ENCODE assay signal across 23 cellular contexts in the genomic region with DNA sequence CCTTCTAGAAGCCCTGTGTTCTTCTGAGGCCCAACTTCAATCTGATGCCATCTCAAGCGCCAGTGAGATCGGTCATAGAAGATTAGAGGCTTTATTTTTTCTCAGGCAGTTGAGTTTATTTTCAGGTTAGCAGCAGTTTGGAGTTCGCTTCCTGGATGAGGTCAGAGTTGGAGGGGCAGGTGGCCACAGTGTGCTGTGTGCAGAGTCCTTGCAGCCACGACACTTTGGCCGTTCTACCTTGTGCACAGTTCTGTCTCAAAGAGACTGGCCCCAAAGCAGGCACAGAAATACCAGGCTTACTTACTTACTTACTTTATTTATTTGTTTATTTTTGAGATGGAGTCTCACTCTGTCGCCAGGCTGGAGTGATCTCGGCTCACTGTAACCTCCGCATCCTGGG. TPM values are rescaled to one million over a fixed set of nuclear protein-coding genes. Genes with fewer than 3 reads are reported as not detected.
DNase-seq lines count a peak whose midpoint lies in the region; ATAC-seq, FAIRE-seq and TF ChIP-seq lines count a peak whose summit lies in the region.
"Had no signal": no experiment of that assay in that cellular context is flagged by ENCODE, and none has a peak within 500 bp of the region (broad histone marks: within the 10 kb centered on the region; RNA-seq: fewer than 3 reads in every experiment).

No MANE protein-coding gene starts in this region.

- TF ChIP-seq POLR2A in K562 (conservative IDR thresholded peaks at IDR 0.05) (no peak), right lobe of liver (IDR thresholded peaks at IDR 0.05) (no peak)

- H3K36me3 Mint-ChIP-seq in activated CD8-positive, alpha-beta T cell treated with anti-CD3 and anti-CD28 coated beads, Interleukin-2, amount 10 ng/mL, durations not matched to agents 7 days and 5 days (ENCODE audit: low read depth) = no peaks in the 10 kb centered on the region
- H3K36me3 Mint-ChIP-seq in activated CD8-positive, alpha-beta T cell treated with anti-CD3 and anti-CD28 coated beads for 36 hours (ENCODE audit: low read depth) = no peaks in the 10 kb centered on the region
- H3K36me3 Mint-ChIP-seq: CD4-positive, CD25-positive, alpha-beta regulatory T cell; CD8-positive, alpha-beta memory T cell had no signal

- POLR2A ChIA-PET in activated CD8-positive, alpha-beta T cell treated with anti-CD3 and anti-CD28 coated beads, Interleukin-2, amount 10 ng/mL, durations not matched to agents 7 days and 5 days (lab: Charles Lee) = no interaction called here
- POLR2A ChIA-PET in activated CD8-positive, alpha-beta T cell treated with anti-CD3 and anti-CD28 coated beads for 36 hours (lab: Charles Lee) = no interaction called here
- POLR2A ChIA-PET in K562 (lab: Yijun Ruan, JAX) = interaction anchor here (0.6 kb wide), 1 partner anchor 465 kb away, joined by 3 read pairs; no protein-coding TSS in a partner anchor

- in situ Hi-C loops in K562 (cut with MboI) = no loop called here

- FAIRE-seq in K562 (lab: Jason Lieb, UNC) = no peak
- FAIRE-seq: GM12892, GM18507 had no signal

- TF ChIP-seq EP300 in K562 (IDR thresholded peaks at IDR 0.05; ENCODE audit: low read length) = no peak

- 74% methylated on average over 8 of the region's 8 CpGs for WGBS in K562 (ENCODE audit: insufficient coverage, low coverage, missing lambda C conversion rate)
- WGBS in right lobe of liver (ENCODE audit: insufficient coverage, low coverage, low lambda C conversion rate, missing lambda C conversion rate) = 47% methylated on average over 6 of the region's 8 CpGs

- no peak overlapping the region; a peak in 1 of 4 replicates for H3K9ac ChIP-seq in K562 (ENCODE audit: insufficient read depth in 1 of 2, low read depth in 2 of 2, low read length in 2 of 2)

- peak overlapping the region; percentile 61 for H3K27ac Mint-ChIP-seq in activated CD8-positive, alpha-beta T cell treated with anti-CD3 and anti-CD28 coated beads, Interleukin-2, amount 10 ng/mL, durations not matched to agents 7 days and 5 days
- H3K27ac Mint-ChIP-seq in activated CD8-positive, alpha-beta T cell treated with anti-CD3 and anti-CD28 coated beads for 36 hours = no peak overlapping the region

- H3K4me1 ChIP-seq in K562 (replicated peaks in 1 of 2; ENCODE audit: control insufficient read depth in 2 of 2, insufficient read depth in 2 of 2, low read length in 2 of 2) = peaks cover 12 to 16% of the 10 kb centered on the region in 2 experiments; a peak in 4 of 5 replicates
- H3K4me1 ChIP-seq in right lobe of liver = peaks cover 0 to 13% (median 4%) of the 10 kb centered on the region in 4 donors
- H3K4me1 ChIP-seq: HAP-1 had no signal

- TF ChIP-seq CTCF in activated CD8-positive, alpha-beta T cell treated with anti-CD3 and anti-CD28 coated beads for 36 hours (IDR thresholded peaks at IDR 0.05) = no peak
- TF ChIP-seq CTCF in K562 (IDR thresholded peaks at IDR 0.05 in 2 of 3, conservative IDR thresholded peaks at IDR 0.05 in 1 of 3; ENCODE audit: insufficient read depth in 2 of 3, low read depth in 1 of 3, low read length in 3 of 3) (no peak), right lobe of liver (IDR thresholded peaks at IDR 0.05) (no peak)

- intact Hi-C loops in activated CD8-positive, alpha-beta T cell treated with anti-CD3 and anti-CD28 coated beads for 36 hours (cut with micrococcal nuclease) = no loop called here
- intact Hi-C loops in K562 (cut with micrococcal nuclease) = no loop called here
- intact Hi-C loops in right lobe of liver (cut with DNase I) = no loop called here

- H3K9me1 ChIP-seq in K562 (ENCODE audit: control insufficient read depth, insufficient read depth, low read length) = no peaks in the 10 kb centered on the region

- no peaks in the 10 kb centered on the region for H4K20me1 ChIP-seq in K562 (replicated peaks; ENCODE audit: control insufficient read depth, insufficient read depth, low read length)

- no peak for DNase-seq in activated CD8-positive, alpha-beta T cell treated with anti-CD3 and anti-CD28 coated beads, Interleukin-2, amount 10 ng/mL, durations not matched to agents 7 days and 5 days
- no peak for DNase-seq in activated CD8-positive, alpha-beta T cell treated with anti-CD3 and anti-CD28 coated beads for 36 hours
- DNase-seq in K562 (ENCODE audit: extremely low read depth in 1 of 4, low spot score in 3 of 4) (peak in 1 of 4 experiments; percentile 25), right lobe of liver (peak in 2 of 3 donors; percentile 51 to 57)
- DNase-seq in activated CD4-positive, alpha-beta T cell treated with anti-CD3 and anti-CD28 coated beads for 48 hours = no peak
- DNase-seq: 8988T; C1 segment of cervical spinal cord; CD4-positive, CD25-positive, alpha-beta regulatory T cell; CD8-positive, alpha-beta memory T cell; COR-L47; DMS 273 treated with DMSO at 0.1 percent for 48 hours; DMS79; GDM1 had no signal

- CTCF ChIA-PET in activated CD8-positive, alpha-beta T cell treated with anti-CD3 and anti-CD28 coated beads, Interleukin-2, amount 10 ng/mL, durations not matched to agents 7 days and 5 days (lab: Charles Lee) = no interaction called here
- CTCF ChIA-PET in activated CD8-positive, alpha-beta T cell treated with anti-CD3 and anti-CD28 coated beads for 36 hours (lab: Charles Lee) = no interaction called here
- CTCF ChIA-PET in K562 (lab: Yijun Ruan, JAX; ENCODE audit: low intra/inter-chr PET ratio) = no interaction called here

- no peak overlapping the region for H3K4me3 ChIP-seq in K562
- no peak overlapping the region for H3K4me3 ChIP-seq in right lobe of liver
- H3K4me3 ChIP-seq: HAP-1 had no signal

- TF ChIP-seq RAD21 in K562 (CRISPR knock-in tag; conservative IDR thresholded peaks at IDR 0.05 in 1 of 2, IDR thresholded peaks at IDR 0.05 in 1 of 2) = no peak

- H3K9me3 Mint-ChIP-seq in activated CD8-positive, alpha-beta T cell treated with anti-CD3 and anti-CD28 coated beads, Interleukin-2, amount 10 ng/mL, durations not matched to agents 7 days and 5 days (ENCODE audit: insufficient read depth) = no peaks in the 10 kb centered on the region
- H3K9me3 Mint-ChIP-seq in activated CD8-positive, alpha-beta T cell treated with anti-CD3 and anti-CD28 coated beads for 36 hours = no peaks in the 10 kb centered on the region
- H3K9me3 Mint-ChIP-seq: CD4-positive, CD25-positive, alpha-beta regulatory T cell; CD8-positive, alpha-beta memory T cell had no signal

- no peak overlapping the region for H3K4me2 ChIP-seq in K562 (ENCODE audit: insufficient read depth, low read length)

- no peaks in the 10 kb centered on the region; the same call in 2 of the 3 replicates for H3K36me3 ChIP-seq in K562 (ENCODE audit: control insufficient read depth, insufficient read depth, low read length)
- H3K36me3 ChIP-seq in right lobe of liver = no peaks in the 10 kb centered on the region
- H3K36me3 ChIP-seq: HAP-1 had no signal

- no peaks in the 10 kb centered on the region for H3K27me3 ChIP-seq in K562 (ENCODE audit: control insufficient read depth in 2 of 2, insufficient read depth in 2 of 2, low read length in 2 of 2)
- no peaks in the 10 kb centered on the region for H3K27me3 ChIP-seq in right lobe of liver

- no peak overlapping the region for H2AFZ ChIP-seq in K562 (ENCODE audit: low read depth, low read length)

- H3K4me3 Mint-ChIP-seq in activated CD8-positive, alpha-beta T cell treated with anti-CD3 and anti-CD28 coated beads, Interleukin-2, amount 10 ng/mL, durations not matched to agents 7 days and 5 days = no peak overlapping the region
- H3K4me3 Mint-ChIP-seq in activated CD8-positive, alpha-beta T cell treated with anti-CD3 and anti-CD28 coated beads for 36 hours = no peak overlapping the region
- H3K4me3 Mint-ChIP-seq: CD4-positive, CD25-positive, alpha-beta regulatory T cell; CD8-positive, alpha-beta memory T cell had no signal

- H3K27ac ChIP-seq in K562 (ENCODE audit: extremely low read depth, low read depth, low read length) = no peak overlapping the region
- peak overlapping the region in 2 of 3 donors; percentile 34 to 43 for H3K27ac ChIP-seq in right lobe of liver

- no peaks in the 10 kb centered on the region for H3K79me2 ChIP-seq in K562 (ENCODE audit: control insufficient read depth, insufficient read depth, low read length)

- BruUV-seq in K562 (replicated peaks; lab: Mats Ljungman, UMichigan) = no TSS peak

- no peaks in the 10 kb centered on the region for H3K27me3 Mint-ChIP-seq in activated CD8-positive, alpha-beta T cell treated with anti-CD3 and anti-CD28 coated beads, Interleukin-2, amount 10 ng/mL, durations not matched to agents 7 days and 5 days (ENCODE audit: low read depth)
- no peaks in the 10 kb centered on the region for H3K27me3 Mint-ChIP-seq in activated CD8-positive, alpha-beta T cell treated with anti-CD3 and anti-CD28 coated beads for 36 hours
- H3K27me3 Mint-ChIP-seq: CD4-positive, CD25-positive, alpha-beta regulatory T cell; CD8-positive, alpha-beta memory T cell had no signal

- peaks cover 17% of the 10 kb centered on the region for H3K4me1 Mint-ChIP-seq in activated CD8-positive, alpha-beta T cell treated with anti-CD3 and anti-CD28 coated beads, Interleukin-2, amount 10 ng/mL, durations not matched to agents 7 days and 5 days (ENCODE audit: low read depth)
- peaks cover 2% of the 10 kb centered on the region for H3K4me1 Mint-ChIP-seq in activated CD8-positive, alpha-beta T cell treated with anti-CD3 and anti-CD28 coated beads for 36 hours (ENCODE audit: low read depth)

- ATAC-seq in activated CD8-positive, alpha-beta T cell treated with anti-CD3 and anti-CD28 coated beads, Interleukin-2, amount 10 ng/mL, durations not matched to agents 7 days and 5 days = no peak
- ATAC-seq in activated CD8-positive, alpha-beta T cell treated with anti-CD3 and anti-CD28 coated beads for 36 hours = no peak
- peak; percentile 48 for ATAC-seq in K562
- ATAC-seq in right lobe of liver = peak; percentile 12 to 76 (median 46)
- ATAC-seq in GM18861 (IDR thresholded peaks at IDR 0.05; ENCODE audit: unreplicated experiment) = no peak
- ATAC-seq in GM18870 (IDR thresholded peaks at IDR 0.05; ENCODE audit: unreplicated experiment) = no peak

- no peaks in the 10 kb centered on the region for H3K9me3 ChIP-seq in K562 (replicated peaks; ENCODE audit: control insufficient read depth, insufficient read depth, low read depth, low read length)
- H3K9me3 ChIP-seq in right lobe of liver = no peaks in the 10 kb centered on the region
- H3K9me3 ChIP-seq: HAP-1 had no signal

RNA-seq across cellular contexts. Expression of gene ELAVL1, which starts 15.9 kb away (rescaled TPM):
- 100 to 1,000 TPM; 128 to 132 TPM for total RNA-seq in activated CD8-positive, alpha-beta T cell treated with anti-CD3 and anti-CD28 coated beads, Interleukin-2, amount 10 ng/mL, durations not matched to agents 7 days and 5 days
- total RNA-seq in activated CD8-positive, alpha-beta T cell treated with anti-CD3 and anti-CD28 coated beads for 36 hours = 100 to 1,000 TPM; 161 to 164 TPM
- total RNA-seq in K562 (2011; cell fraction: chromatin; rRNA removed; ENCODE audit: low replicate concordance) = 48.2 and 63.0 TPM in 2 replicates
- total RNA-seq in K562 (2011; cell fraction: nucleolus; rRNA removed) = 28.7 and 31.5 TPM in 2 replicates
- 37.9 and 41.0 TPM in 2 replicates for total RNA-seq in K562 (2011; cell fraction: nucleoplasm; rRNA removed)
- 56.5 and 66.5 TPM in 2 replicates for total RNA-seq in K562 (2014; rRNA removed)
- 69.8 and 72.7 TPM in 2 replicates for total RNA-seq in K562 (2014; rRNA removed; fragmentation: Illumina TruSeq; extraction: Trizol)
- total RNA-seq in K562 (2015; rRNA removed; fragmentation: Illumina TruSeq; extraction: Trizol) = 80.1 and 83.1 TPM in 2 replicates
- 172 and 176 TPM in 2 replicates for total RNA-seq in K562 (2021)
- polyA plus RNA-seq in K562 (2011; rRNA removed) = 46.9 and 69.2 TPM in 2 replicates
- polyA plus RNA-seq in K562 (2011; cell fraction: cytosol; rRNA removed) = 72.8 and 84.8 TPM in 2 replicates
- 34.4 and 37.5 TPM in 2 replicates for polyA plus RNA-seq in K562 (2011; cell fraction: nucleus; rRNA removed)
- polyA plus RNA-seq in K562 (2012) = 77.5 and 90.3 TPM in 2 replicates
- 149 and 156 TPM in 2 replicates for polyA plus RNA-seq in K562 (2014; fragmentation: Illumina TruSeq; extraction: Trizol)
- polyA plus RNA-seq in K562 (2014; fragmentation: Nextera tagmentation; extraction: Ambion mirVana) = 1 to 10 TPM; 4.3 to 6.9 TPM
- 63.7 and 78.3 TPM in 2 replicates for polyA plus RNA-seq in K562 (2014; rRNA removed)
- 45.5 and 80.2 TPM in 2 replicates for polyA minus RNA-seq in K562 (2011; rRNA and poly(A)+ RNA removed)
- 74.4 and 81.5 TPM in 2 replicates for polyA minus RNA-seq in K562 (2011; cell fraction: cytosol; rRNA and poly(A)+ RNA removed)
- 5.4 and 7.9 TPM in 2 replicates for polyA minus RNA-seq in K562 (2011; cell fraction: nucleus; rRNA and poly(A)+ RNA removed)
- total RNA-seq in right lobe of liver = 10 to 100 TPM; 25.3 to 33.6 (median 30.3) TPM

RNA-seq across cellular contexts. Expression of gene CCL25, which starts 31.2 kb away (rescaled TPM):
- 10 to 100 TPM in 1 of 2 experiments, 1 to 10 TPM in 1; 10.0 to 10.2 TPM for total RNA-seq in activated CD8-positive, alpha-beta T cell treated with anti-CD3 and anti-CD28 coated beads, Interleukin-2, amount 10 ng/mL, durations not matched to agents 7 days and 5 days
- total RNA-seq in activated CD8-positive, alpha-beta T cell treated with anti-CD3 and anti-CD28 coated beads for 36 hours = under 1 TPM in 1 of 2 experiments, not detected in 1; 0.29 TPM
- not detected in 2 replicates for total RNA-seq in K562 (2011; cell fraction: chromatin; rRNA removed; ENCODE audit: low replicate concordance)
- total RNA-seq in K562 (2011; cell fraction: nucleolus; rRNA removed) = not detected in 2 replicates
- total RNA-seq in K562 (2011; cell fraction: nucleoplasm; rRNA removed) = not detected in 2 replicates
- not detected in 2 replicates for total RNA-seq in K562 (2014; rRNA removed)
- not detected in 2 replicates for total RNA-seq in K562 (2014; rRNA removed; fragmentation: Illumina TruSeq; extraction: Trizol)
- not detected in 2 replicates for total RNA-seq in K562 (2015; rRNA removed; fragmentation: Illumina TruSeq; extraction: Trizol)
- total RNA-seq in K562 (2021) = not detected in 2 replicates
- polyA plus RNA-seq in K562 (2011; rRNA removed) = 0.15 TPM in 1 of 2 replicates, not detected in the other
- polyA plus RNA-seq in K562 (2011; cell fraction: cytosol; rRNA removed) = 0.07 and 0.18 TPM in 2 replicates
- polyA plus RNA-seq in K562 (2011; cell fraction: nucleus; rRNA removed) = 0.14 TPM in 1 of 2 replicates, not detected in the other
- 0.10 TPM in 1 of 2 replicates, not detected in the other for polyA plus RNA-seq in K562 (2012)
- not detected in 2 replicates for polyA plus RNA-seq in K562 (2014; fragmentation: Illumina TruSeq; extraction: Trizol)
- not detected for polyA plus RNA-seq in K562 (2014; fragmentation: Nextera tagmentation; extraction: Ambion mirVana)
- polyA plus RNA-seq in K562 (2014; rRNA removed) = not detected in 2 replicates
- not detected in 2 replicates for polyA minus RNA-seq in K562 (2011; rRNA and poly(A)+ RNA removed)
- not detected in 2 replicates for polyA minus RNA-seq in K562 (2011; cell fraction: cytosol; rRNA and poly(A)+ RNA removed)
- polyA minus RNA-seq in K562 (2011; cell fraction: nucleus; rRNA and poly(A)+ RNA removed) = not detected in 2 replicates
- total RNA-seq in right lobe of liver = under 1 TPM in 1 of 6 experiments, not detected in 5; 0.51 TPM
- total RNA-seq: A673; CD4-positive, CD25-positive, alpha-beta regulatory T cell; CD8-positive, alpha-beta memory T cell; Daoy; H4; HT-29 had no signal
- polyA plus RNA-seq: AG04450; CD8-positive, alpha-beta memory T cell had no signal

Comparison
In these comparisons a context has a peak if more than half of its experiments do, and no peak if none do; other contexts are left out.
1. RNA of gene CCL25, which starts 31.2 kb away (total RNA-seq): 10.0 to 10.2 TPM in activated CD8-positive, alpha-beta T cell treated with anti-CD3 and anti-CD28 coated beads, Interleukin-2, amount 10 ng/mL, durations not matched to agents 7 days and 5 days; 0.29 TPM in activated CD8-positive, alpha-beta T cell treated with anti-CD3 and anti-CD28 coated beads for 36 hours, not detected in K562 and 0.51 TPM in right lobe of liver; every median in the first group is over 4 times any median in the second.
2. ATAC-seq: peak in K562 (single experiment) and right lobe of liver (4 of 4); none in activated CD8-positive, alpha-beta T cell treated with anti-CD3 and anti-CD28 coated beads, Interleukin-2, amount 10 ng/mL, durations not matched to agents 7 days and 5 days (single experiment), activated CD8-positive, alpha-beta T cell treated with anti-CD3 and anti-CD28 coated beads for 36 hours (single experiment), GM18861 (single experiment) and GM18870 (single experiment).
3. DNase-seq: peak in right lobe of liver (2 of 3); none in activated CD8-positive, alpha-beta T cell treated with anti-CD3 and anti-CD28 coated beads, Interleukin-2, amount 10 ng/mL, durations not matched to agents 7 days and 5 days (single experiment), activated CD8-positive, alpha-beta T cell treated with anti-CD3 and anti-CD28 coated beads for 36 hours (single experiment) and activated CD4-positive, alpha-beta T cell treated with anti-CD3 and anti-CD28 coated beads for 48 hours (single experiment).